8 cellular contexts compared by ENCODE assay signal in the genomic region with DNA sequence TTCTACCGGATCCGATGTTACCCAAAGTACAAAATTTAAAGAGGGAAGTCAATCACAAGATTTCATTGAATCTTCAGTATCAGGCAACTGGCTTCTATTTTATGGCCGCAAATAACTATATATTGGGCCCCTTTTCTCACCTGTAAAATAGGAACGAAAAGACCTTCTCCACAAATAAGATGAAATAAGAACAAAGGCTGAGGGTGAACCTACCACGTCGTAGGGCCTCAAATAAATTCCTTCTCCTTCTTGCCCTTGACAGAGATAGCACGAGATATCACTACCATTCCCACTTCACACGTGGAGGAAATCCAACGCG. TPM values are rescaled to one million over a fixed set of nuclear protein-coding genes. Genes with fewer than 3 reads are reported as not detected.
DNase-seq lines count a peak whose midpoint lies in the region; ATAC-seq, FAIRE-seq and TF ChIP-seq lines count a peak whose summit lies in the region.

No MANE protein-coding gene starts in this region.

- H3K36me3 ChIP-seq in GM12878 (ENCODE audit: control insufficient read depth in 2 of 2, insufficient read depth in 2 of 2, low read length in 1 of 2), result no peaks in the 10 kb centered on the region
- peaks cover 0 to under 1% of the 10 kb centered on the region in 2 donors for H3K36me3 ChIP-seq in lung (ENCODE audit: control insufficient read depth in 2 of 2, insufficient read depth in 2 of 2, low read length in 2 of 2)
- H3K36me3 ChIP-seq in upper lobe of left lung, result peaks cover 0 to 19% (median 5%) of the 10 kb centered on the region in 4 donors

- no peak for DNase-seq in activated naive CD4-positive, alpha-beta T cell treated with anti-CD3 and anti-CD28 coated beads, Interleukin-2, amount 50 U/mL, for 16 hours
- DNase-seq in GM12878 (ENCODE audit: low read depth, low spot score) (no peak), lung (ENCODE audit: low spot score) (no peak), upper lobe of left lung (no peak), AG08396 (ENCODE audit: low spot score) (no peak)

- no peak for TF ChIP-seq CTCF in GM12878 (IDR thresholded peaks at IDR 0.05 in 2 of 3, conservative IDR thresholded peaks at IDR 0.05 in 1 of 3; ENCODE audit: control insufficient read depth in 2 of 3, extremely low read depth in 1 of 3, insufficient read depth in 1 of 3, low read depth in 3 of 3, low read length in 3 of 3)
- no peak for TF ChIP-seq CTCF in lung (IDR thresholded peaks at IDR 0.05; ENCODE audit: control extremely low read depth, extremely low read depth)
- no peak for TF ChIP-seq CTCF in upper lobe of left lung (IDR thresholded peaks at IDR 0.05)

- SMC1A ChIA-PET in GM12878 (lab: Charles Lee; ENCODE audit: uncharacterized antibody, unreplicated experiment), result no interaction called here

- TF ChIP-seq EP300 in GM12878 (IDR thresholded peaks at IDR 0.05; ENCODE audit: borderline replicate concordance in 1 of 2, control insufficient read depth in 1 of 2, low read depth in 2 of 2, low read length in 2 of 2) (no peak), upper lobe of left lung (IDR thresholded peaks at IDR 0.05) (no peak)

- H3K4me3 ChIP-seq in GM12878 (peak overlapping the region; percentile 98), lung (peak overlapping the region; percentile 43), upper lobe of left lung (peak overlapping the region; percentile 49 to 99 (median 82))

- H3K4me1 Mint-ChIP-seq in activated naive CD4-positive, alpha-beta T cell treated with anti-CD3 and anti-CD28 coated beads, Interleukin-2, amount 50 U/mL, for 24 hours, result peaks cover 35% of the 10 kb centered on the region

- peaks cover 6% of the 10 kb centered on the region for H3K36me3 Mint-ChIP-seq in activated naive CD4-positive, alpha-beta T cell treated with anti-CD3 and anti-CD28 coated beads, Interleukin-2, amount 50 U/mL, for 24 hours

- H3K27ac Mint-ChIP-seq in activated naive CD4-positive, alpha-beta T cell treated with anti-CD3 and anti-CD28 coated beads, Interleukin-2, amount 50 U/mL, for 24 hours, result peak overlapping the region; percentile 99

- H3K9me3 ChIP-seq in GM12878 (replicated peaks; ENCODE audit: control insufficient read depth, insufficient read depth, low read length), result no peaks in the 10 kb centered on the region
- no peaks in the 10 kb centered on the region for H3K9me3 ChIP-seq in lung (ENCODE audit: control insufficient read depth in 2 of 2, insufficient read depth in 1 of 2, low read length in 1 of 2)
- no peaks in the 10 kb centered on the region for H3K9me3 ChIP-seq in upper lobe of left lung

- H3K9ac ChIP-seq in GM12878 (ENCODE audit: control insufficient read depth, insufficient read depth, low read length), result peak overlapping the region; percentile 97

- H3K27ac ChIP-seq in GM12878 (ENCODE audit: control insufficient read depth, insufficient read depth) (peak overlapping the region; percentile 95), lung (ENCODE audit: low read depth in 1 of 2, low read length in 1 of 2) (peak overlapping the region; percentile 89 to 92), upper lobe of left lung (peak overlapping the region; percentile 90 to 99 (median 94))

- BruUV-seq in GM12878 (replicated peaks; lab: Mats Ljungman, UMichigan), result TSS peak; percentile 90

- no peaks in the 10 kb centered on the region for H3K9me3 Mint-ChIP-seq in activated naive CD4-positive, alpha-beta T cell treated with anti-CD3 and anti-CD28 coated beads, Interleukin-2, amount 50 U/mL, for 24 hours

- no peaks in the 10 kb centered on the region for H3K27me3 ChIP-seq in GM12878 (replicated peaks in 1 of 2; ENCODE audit: control insufficient read depth in 2 of 2, insufficient read depth in 2 of 2, low read length in 1 of 2)
- H3K27me3 ChIP-seq in lung (ENCODE audit: control insufficient read depth, insufficient read depth), result no peaks in the 10 kb centered on the region
- H3K27me3 ChIP-seq in upper lobe of left lung, result no peaks in the 10 kb centered on the region

- POLR2A ChIA-PET in GM12878 (lab: Charles Lee), result no interaction called here

- WGBS in GM12878 (ENCODE audit: insufficient coverage, insufficient replicate concordance, low lambda C conversion rate, missing lambda C conversion rate), result 0% methylated on average over 10 of the region's 10 CpGs
- 0% methylated on average over 10 of the region's 10 CpGs for WGBS in lung, 2 donors
- 0% methylated on average over 10 of the region's 10 CpGs for WGBS in upper lobe of left lung, 2 donors

- CTCF ChIA-PET in GM12878 (lab: Yijun Ruan, JAX), result no interaction called here

- H3K27me3 Mint-ChIP-seq in activated naive CD4-positive, alpha-beta T cell treated with anti-CD3 and anti-CD28 coated beads, Interleukin-2, amount 50 U/mL, for 24 hours, result no peaks in the 10 kb centered on the region

- TF ChIP-seq RAD21 in GM12878 (IDR thresholded peaks at IDR 0.05; ENCODE audit: insufficient read depth, low read depth, low read length), result no peak

- no peaks in the 10 kb centered on the region for H4K20me1 ChIP-seq in GM12878 (ENCODE audit: control insufficient read depth, insufficient read depth)

- intact Hi-C loops in GM12878 (cut with micrococcal nuclease; ENCODE audit: unreplicated experiment), result loop anchor here (2.0 to 10.0 kb wide), 3 partner anchors 63 to 229 kb away; partner anchors contain the start of genes GVQW3 and THAP12

- RAD21 ChIA-PET in GM12878 (lab: Charles Lee; ENCODE audit: unreplicated experiment), result interaction anchor here (0.9 kb wide), 1 partner anchor 19 kb away, joined by 3 read pairs; no protein-coding TSS in a partner anchor

- H3K4me2 ChIP-seq in GM12878 (ENCODE audit: control insufficient read depth, insufficient read depth), result peak overlapping the region; percentile 48

- peak overlapping the region; percentile 99 for H2AFZ ChIP-seq in GM12878 (ENCODE audit: control insufficient read depth, low read depth, low read length)

- in situ Hi-C loops in GM12878 (cut with MboI), result no loop called here

- no peak for FAIRE-seq in GM12878 (lab: Jason Lieb, UNC)

- TF ChIP-seq POLR2A in GM12878 (IDR thresholded peaks at IDR 0.05; ENCODE audit: low read depth, low read length), result no peak
- TF ChIP-seq POLR2A in upper lobe of left lung (IDR thresholded peaks at IDR 0.05), result no peak

- H3K4me1 ChIP-seq in GM12878 (ENCODE audit: control insufficient read depth, insufficient read depth, low read length), result no peaks in the 10 kb centered on the region; the same call in 1 of the 2 replicates
- H3K4me1 ChIP-seq in lung (ENCODE audit: control insufficient read depth in 2 of 2, insufficient read depth in 2 of 2, low read length in 2 of 2), result peaks cover 0 to 7% of the 10 kb centered on the region in 2 donors
- peaks cover 12 to 26% (median 17%) of the 10 kb centered on the region in 4 donors for H3K4me1 ChIP-seq in upper lobe of left lung

- peaks cover 38% of the 10 kb centered on the region for H3K79me2 ChIP-seq in GM12878 (ENCODE audit: control insufficient read depth, insufficient read depth, low read length)

- ATAC-seq in GM12878 (no peak), lung (ENCODE audit: insufficient read depth, low FRiP score) (no peak), upper lobe of left lung (ENCODE audit: low FRiP score in 2 of 2) (no peak), HG03469 (IDR thresholded peaks at IDR 0.05; ENCODE audit: unreplicated experiment) (no peak), esophagus mucosa (no peak)

- H3K4me3 Mint-ChIP-seq in activated naive CD4-positive, alpha-beta T cell treated with anti-CD3 and anti-CD28 coated beads, Interleukin-2, amount 50 U/mL, for 24 hours, result peak overlapping the region; percentile 99

TF ChIP-seq in GM12878, 131 proteins besides CTCF, POLR2A, EP300 and RAD21:
- 0 out of 2 replicates have a peak, but pooled peaks have one; percentile 37 for TF ChIP-seq PAX8 (IDR thresholded peaks at IDR 0.05)
- TF ChIP-seq STAT3 (IDR thresholded peaks at IDR 0.05; ENCODE audit: low read depth, low read length), result no peak
- TF ChIP-seq, protein P1, sequence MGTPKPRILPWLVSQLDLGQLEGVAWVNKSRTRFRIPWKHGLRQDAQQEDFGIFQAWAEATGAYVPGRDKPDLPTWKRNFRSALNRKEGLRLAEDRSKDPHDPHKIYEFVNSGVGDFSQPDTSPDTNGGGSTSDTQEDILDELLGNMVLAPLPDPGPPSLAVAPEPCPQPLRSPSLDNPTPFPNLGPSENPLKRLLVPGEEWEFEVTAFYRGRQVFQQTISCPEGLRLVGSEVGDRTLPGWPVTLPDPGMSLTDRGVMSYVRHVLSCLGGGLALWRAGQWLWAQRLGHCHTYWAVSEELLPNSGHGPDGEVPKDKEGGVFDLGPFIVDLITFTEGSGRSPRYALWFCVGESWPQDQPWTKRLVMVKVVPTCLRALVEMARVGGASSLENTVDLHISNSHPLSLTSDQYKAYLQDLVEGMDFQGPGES (IDR thresholded peaks at IDR 0.05), result no peak

RNA-seq across cellular contexts. Expression of gene EMSY, which starts 0.8 kb away (rescaled TPM):
- total RNA-seq in GM12878 (2013; cell fraction: nucleolus; rRNA removed), result 141 and 142 TPM in 2 replicates
- total RNA-seq in GM12878 (2014; rRNA removed) (14.7 and 18.0 TPM in 2 replicates), GM12878 (2014; rRNA removed; fragmentation: Illumina TruSeq; extraction: Trizol) (12.7 and 16.5 TPM in 2 replicates), GM12878 (2021) (14.3 and 17.5 TPM in 2 replicates), lung (10 to 100 TPM; 21.1 to 59.3 TPM), upper lobe of left lung (10 to 100 TPM; 14.6 to 66.0 (median 20.9) TPM), esophagus mucosa (9.6 TPM)
- polyA plus RNA-seq in GM12878 (2011; ENCODE audit: low read depth), result 5.8 TPM
- polyA plus RNA-seq in GM12878 (2011; rRNA removed) (16.3 and 26.9 TPM in 2 replicates), GM12878 (2014; fragmentation: Illumina TruSeq; extraction: Trizol) (13.6 and 16.3 TPM in 2 replicates), GM12878 (2014; fragmentation: Nextera tagmentation; extraction: Ambion mirVana) (1 to 10 TPM; 9.3 to 9.8 TPM), GM12878 (2014; rRNA removed) (13.4 and 21.3 TPM in 2 replicates), GM12878 (2016; fragmentation: Nextera tagmentation; extraction: Ambion mirVana) (10 to 100 TPM; 11.2 to 11.3 TPM), lung (1 to 10 TPM; 5.0 to 9.9 TPM)
- 18.6 and 19.9 TPM in 2 replicates for polyA plus RNA-seq in GM12878 (2011; cell fraction: cytosol; rRNA removed)
- polyA plus RNA-seq in GM12878 (2011; cell fraction: nucleus; rRNA removed), result 46.4 and 68.9 TPM in 2 replicates
- 9.2 and 11.0 TPM in 2 replicates for polyA plus RNA-seq in GM12878 (2012)
- 44.7 and 48.8 TPM in 2 replicates for polyA minus RNA-seq in GM12878 (2011; rRNA and poly(A)+ RNA removed)
- polyA minus RNA-seq in GM12878 (2011; cell fraction: cytosol; rRNA and poly(A)+ RNA removed), result 9.5 and 11.0 TPM in 2 replicates
- 72.4 and 112 TPM in 2 replicates for polyA minus RNA-seq in GM12878 (2011; cell fraction: nucleus; rRNA and poly(A)+ RNA removed)

Comparison
In these comparisons a context has a peak if more than half of its experiments do, and no peak if none do; other contexts are left out.
1. H3K4me3 ChIP-seq: peak in every context shown above with its lines; median percentile 98 in GM12878; 82 in upper lobe of left lung; 43 in lung.